Comparison of ENCODE assay signal across 1 cellular context in the genomic region with DNA sequence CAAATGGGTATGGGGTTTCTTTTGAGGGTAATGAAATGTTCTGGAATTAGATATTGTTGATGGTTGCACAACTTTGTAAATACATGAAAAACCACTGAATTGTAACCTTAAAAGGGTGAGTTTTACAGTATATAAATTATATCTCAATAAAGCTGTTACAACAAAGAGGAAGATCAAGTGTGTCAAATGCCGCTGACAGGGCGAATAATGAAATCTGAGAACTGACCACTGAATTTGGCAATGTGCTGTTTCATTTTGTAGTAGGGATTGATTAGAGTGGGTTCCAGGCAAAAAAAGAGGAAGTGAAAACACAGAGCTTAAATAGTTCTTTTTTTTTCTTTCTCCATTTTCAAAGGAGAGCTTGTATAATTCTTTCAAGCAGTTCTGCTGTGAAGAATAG.
TF ChIP-seq lines count a peak whose summit lies in the region.

No MANE protein-coding gene starts in this region.

TF ChIP-seq in SK-N-SH, 30 proteins besides CTCF, POLR2A, EP300 and RAD21 (continued from another document):
- TF ChIP-seq, protein P1, sequence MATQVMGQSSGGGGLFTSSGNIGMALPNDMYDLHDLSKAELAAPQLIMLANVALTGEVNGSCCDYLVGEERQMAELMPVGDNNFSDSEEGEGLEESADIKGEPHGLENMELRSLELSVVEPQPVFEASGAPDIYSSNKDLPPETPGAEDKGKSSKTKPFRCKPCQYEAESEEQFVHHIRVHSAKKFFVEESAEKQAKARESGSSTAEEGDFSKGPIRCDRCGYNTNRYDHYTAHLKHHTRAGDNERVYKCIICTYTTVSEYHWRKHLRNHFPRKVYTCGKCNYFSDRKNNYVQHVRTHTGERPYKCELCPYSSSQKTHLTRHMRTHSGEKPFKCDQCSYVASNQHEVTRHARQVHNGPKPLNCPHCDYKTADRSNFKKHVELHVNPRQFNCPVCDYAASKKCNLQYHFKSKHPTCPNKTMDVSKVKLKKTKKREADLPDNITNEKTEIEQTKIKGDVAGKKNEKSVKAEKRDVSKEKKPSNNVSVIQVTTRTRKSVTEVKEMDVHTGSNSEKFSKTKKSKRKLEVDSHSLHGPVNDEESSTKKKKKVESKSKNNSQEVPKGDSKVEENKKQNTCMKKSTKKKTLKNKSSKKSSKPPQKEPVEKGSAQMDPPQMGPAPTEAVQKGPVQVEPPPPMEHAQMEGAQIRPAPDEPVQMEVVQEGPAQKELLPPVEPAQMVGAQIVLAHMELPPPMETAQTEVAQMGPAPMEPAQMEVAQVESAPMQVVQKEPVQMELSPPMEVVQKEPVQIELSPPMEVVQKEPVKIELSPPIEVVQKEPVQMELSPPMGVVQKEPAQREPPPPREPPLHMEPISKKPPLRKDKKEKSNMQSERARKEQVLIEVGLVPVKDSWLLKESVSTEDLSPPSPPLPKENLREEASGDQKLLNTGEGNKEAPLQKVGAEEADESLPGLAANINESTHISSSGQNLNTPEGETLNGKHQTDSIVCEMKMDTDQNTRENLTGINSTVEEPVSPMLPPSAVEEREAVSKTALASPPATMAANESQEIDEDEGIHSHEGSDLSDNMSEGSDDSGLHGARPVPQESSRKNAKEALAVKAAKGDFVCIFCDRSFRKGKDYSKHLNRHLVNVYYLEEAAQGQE (IDR thresholded peaks at IDR 0.05; ENCODE audit: low read depth, low read length) = no peak
- no peak for TF ChIP-seq YY1 (IDR thresholded peaks at IDR 0.05; ENCODE audit: low read depth)
